Comparison of ENCODE assay signal across 7 cellular contexts in genomic region chr18:7937268-7937667, GRCh38.
"Had no signal": no experiment of that assay in that cellular context is flagged by ENCODE, and none has a peak within 500 bp of the region (broad histone marks: within the 10 kb centered on the region; RNA-seq: fewer than 3 reads in every experiment).

No MANE protein-coding gene starts in this region.

- H3K27ac ChIP-seq: HL-60 had no signal

- DNase-seq: IMR-90, KBM-7, KG1 had no signal

- H3K4me3 ChIP-seq: K562 had no signal

- ATAC-seq: HepG2, K562 had no signal

- FAIRE-seq: HepG2, HTR-8/SVneo, K562 had no signal
